Comparison of ENCODE assay signal across 8 cellular contexts in the genomic region with DNA sequence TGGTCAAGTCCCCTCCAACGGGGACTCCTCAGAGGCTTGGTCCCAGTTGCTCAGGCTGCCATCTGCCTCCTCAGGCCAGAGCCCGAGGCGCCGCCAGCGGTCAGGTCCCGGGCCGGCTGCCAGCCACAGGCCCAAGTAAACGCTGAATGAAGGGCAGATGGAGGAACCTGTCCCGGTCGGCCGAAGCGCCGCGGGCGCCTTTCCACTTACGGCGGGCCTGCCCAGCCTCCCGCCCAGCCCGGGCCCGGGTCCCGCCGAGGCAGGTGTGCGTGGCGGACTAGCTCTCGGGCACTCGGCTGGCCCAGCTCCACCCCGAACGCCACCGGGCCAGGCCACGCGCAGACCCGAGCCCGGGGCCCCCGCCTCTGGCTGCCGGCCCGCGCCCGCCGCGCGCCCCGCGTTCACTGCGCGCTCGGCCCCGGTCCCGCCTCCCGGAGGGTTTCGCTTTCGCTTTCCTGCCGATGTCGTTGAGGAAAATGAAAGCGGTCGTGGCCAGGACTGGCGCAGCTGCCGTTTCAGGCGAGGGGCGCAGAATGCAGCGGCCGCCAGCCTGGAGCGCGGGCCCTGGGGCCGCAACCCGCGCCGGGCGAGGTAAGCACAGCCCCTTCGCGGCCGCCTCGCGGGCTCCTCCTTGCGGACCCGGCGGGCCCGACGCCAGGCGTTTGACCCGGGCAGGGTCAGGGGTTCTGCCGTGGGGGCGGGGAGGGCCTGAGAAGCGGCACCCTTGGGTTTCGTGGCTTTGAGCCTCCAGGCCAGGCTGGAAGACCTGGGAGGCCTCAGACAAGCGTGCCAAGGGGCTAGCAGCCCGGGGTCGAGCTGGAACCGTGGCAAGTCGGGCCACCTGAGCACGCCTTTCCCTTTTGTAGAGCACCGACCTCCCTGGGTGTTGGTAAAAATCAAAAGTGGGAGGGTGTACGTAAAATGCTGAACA. TPM values are rescaled to one million over a fixed set of nuclear protein-coding genes. Genes with fewer than 3 reads are reported as not detected.
DNase-seq lines count a peak whose midpoint lies in the region; ATAC-seq and TF ChIP-seq lines count a peak whose summit lies in the region.

No MANE protein-coding gene starts in this region.

- DNase-seq in BE2C (peak; percentile 89), NCI-H510A treated with DMSO at 0.1 percent for 48 hours (lab: John Stamatoyannopoulos, UW) (peak; percentile 54), lung (ENCODE audit: low spot score) (peak; percentile 78)
- peak; percentile 84 to 88 for DNase-seq in activated CD4-positive, alpha-beta T cell treated with anti-CD3 and anti-CD28 coated beads, Interleukin-2, amount 50 U/mL, for 48 hours
- peak; percentile 65 for DNase-seq in stimulated activated CD8-positive, alpha-beta memory T cell treated with anti-CD3 and anti-CD28 coated beads, Interleukin-12 subunit alpha, Interleukin-12 subunit beta, amount 100 ng/mL, for 1 hour (ENCODE audit: low read depth)

- H3K27me3 ChIP-seq in BE2C (no peaks in the 10 kb centered on the region), duodenal mucosa (ENCODE audit: control insufficient read depth in 1 of 2, insufficient read depth in 2 of 2, low read length in 2 of 2) (no peaks in the 10 kb centered on the region), lung (ENCODE audit: control insufficient read depth, insufficient read depth) (no peaks in the 10 kb centered on the region)

- H3K9me3 ChIP-seq in BE2C (no peaks in the 10 kb centered on the region), duodenal mucosa (ENCODE audit: control insufficient read depth in 1 of 2, low read length in 2 of 2) (no peaks in the 10 kb centered on the region), lung (ENCODE audit: control insufficient read depth in 2 of 2, insufficient read depth in 1 of 2, low read length in 1 of 2) (no peaks in the 10 kb centered on the region)

- TF ChIP-seq CTCF in BE2C (IDR thresholded peaks at IDR 0.05; ENCODE audit: low read depth, low read length): peak; percentile 62
- TF ChIP-seq CTCF in lung (IDR thresholded peaks at IDR 0.05; ENCODE audit: control extremely low read depth, extremely low read depth): no peak

- H3K27ac ChIP-seq in duodenal mucosa (ENCODE audit: low read depth, low read length) (peak overlapping the region; percentile 97), lung (ENCODE audit: low read depth in 1 of 2, low read length in 1 of 2) (peak overlapping the region; percentile 99 to 100)

- H3K4me1 ChIP-seq in BE2C (no peaks in the 10 kb centered on the region; the same call in 1 of the 2 replicates), duodenal mucosa (ENCODE audit: control insufficient read depth in 1 of 2, insufficient read depth in 2 of 2, low read length in 2 of 2) (peaks cover 52 to 63% of the 10 kb centered on the region in 2 donors), lung (ENCODE audit: control insufficient read depth in 2 of 2, insufficient read depth in 2 of 2, low read length in 2 of 2) (peaks cover 8 to 11% of the 10 kb centered on the region in 2 donors)

- H3K36me3 ChIP-seq in BE2C (no peaks in the 10 kb centered on the region), duodenal mucosa (ENCODE audit: control insufficient read depth in 1 of 2, insufficient read depth in 2 of 2, low read length in 2 of 2) (no peaks in the 10 kb centered on the region), lung (ENCODE audit: control insufficient read depth in 2 of 2, insufficient read depth in 2 of 2, low read length in 2 of 2) (no peaks in the 10 kb centered on the region)

- peak overlapping the region; percentile 69 for H3K4me3 ChIP-seq in BE2C (ENCODE audit: low read depth, low read length)
- peak overlapping the region; percentile 77 to 94 for H3K4me3 ChIP-seq in duodenal mucosa (ENCODE audit: low read depth in 1 of 2, low read length in 2 of 2)
- H3K4me3 ChIP-seq in lung: peak overlapping the region; percentile 68

- peak; percentile 81 for ATAC-seq in GM18909 (IDR thresholded peaks at IDR 0.05; ENCODE audit: poor library complexity, unreplicated experiment)
- ATAC-seq in HG03135 (IDR thresholded peaks at IDR 0.05; ENCODE audit: unreplicated experiment): peak; percentile 63
- peak; percentile 84 for ATAC-seq in lung (ENCODE audit: insufficient read depth, low FRiP score)

- H3K9ac ChIP-seq in duodenal mucosa (ENCODE audit: low read depth in 1 of 2, low read length in 2 of 2): peak overlapping the region; percentile 91 to 97

- WGBS in lung, 2 donors: 0 to 1% methylated on average over 88 to 92 of the region's 92 CpGs

RNA-seq across cellular contexts. Expression of a gene that starts 41.2 kb away (rescaled TPM):
- polyA plus RNA-seq in BE2C (2012; ENCODE audit: insufficient read depth, insufficient read length, low read depth): 13.7 TPM
- 10 to 100 TPM in 1 of 2 donors, 1 to 10 TPM in 1; 8.5 to 12.7 TPM for total RNA-seq in lung
- 1 to 10 TPM; 4.6 to 7.2 TPM for polyA plus RNA-seq in lung

Comparison
In these comparisons a context has a peak if more than half of its experiments do, and no peak if none do; other contexts are left out.
1. Peak in every context shown above with its lines: DNase-seq, ATAC-seq, H3K4me3 ChIP-seq and H3K27ac ChIP-seq.